25 cellular contexts compared by ENCODE assay signal in genomic region chr6:24391208-24391607, GRCh38. TPM values are rescaled to one million over a fixed set of nuclear protein-coding genes. Genes with fewer than 3 reads are reported as not detected.
"Had no signal": no experiment of that assay in that cellular context is flagged by ENCODE, and none has a peak within 500 bp of the region (broad histone marks: within the 10 kb centered on the region; RNA-seq: fewer than 3 reads in every experiment).

No MANE protein-coding gene starts in this region.

- H3K27me3 ChIP-seq: ascending aorta, breast epithelium, cardiac muscle cell, colonic mucosa had no signal

- H3K4me3 ChIP-seq: ascending aorta, breast epithelium, cardiac muscle cell, colonic mucosa, esophagus squamous epithelium had no signal

- DNase-seq: activated CD4-positive, alpha-beta memory T cell treated with anti-CD3 and anti-CD28 coated beads, Interleukin-2, amount 10 ng/mL, durations not matched to agents 7 days and 5 days; activated CD4-positive, alpha-beta T cell treated with anti-CD3 and anti-CD28 coated beads for 1 hour; activated CD4-positive, alpha-beta T cell treated with anti-CD3 and anti-CD28 coated beads for 4 hours; activated CD4-positive, alpha-beta T cell treated with anti-CD3 and anti-CD28 coated beads, Interleukin-2, amount 10 ng/mL, durations not matched to agents 7 days and 5 days; activated CD4-positive, alpha-beta T cell treated with anti-CD3 and anti-CD28 coated beads, Interleukin-2, amount 50 U/mL, for 4 hours; activated CD4-positive, CD25-positive, alpha-beta regulatory T cell; activated CD8-positive, alpha-beta memory T cell treated with anti-CD3 and anti-CD28 coated beads, Interleukin-2, amount 50 U/mL, for 48 hours; activated gamma-delta T cell; activated naive CD4-positive, alpha-beta T cell; activated naive CD4-positive, alpha-beta T cell treated with anti-CD3 and anti-CD28 coated beads, Interleukin-2, amount 10 ng/mL, durations not matched to agents 7 days and 5 days; activated naive CD8-positive, alpha-beta T cell treated with anti-CD3 and anti-CD28 coated beads, Interleukin-2, amount 10 ng/mL, durations not matched to agents 7 days and 5 days; activated T-cell treated with anti-CD3 and anti-CD28 coated beads for 4 hours; activated T-cell treated with anti-CD3 and anti-CD28 coated beads, Interleukin-2, amount 50 U/mL, for 24 hours; central memory CD4-positive, alpha-beta T cell; cerebellar nuclear complex; colonic mucosa; effector CD8-positive, alpha-beta T cell; esophagus squamous epithelium; head of caudate nucleus; hippocampal formation had no signal

- H3K9me3 ChIP-seq: ascending aorta, breast epithelium, colonic mucosa, esophagus squamous epithelium had no signal

- H3K27ac ChIP-seq: ascending aorta, breast epithelium, cardiac muscle cell, colonic mucosa, epithelial cell of prostate, esophagus squamous epithelium had no signal

- H3K4me1 ChIP-seq: ascending aorta, breast epithelium, colonic mucosa had no signal

- H3K36me3 ChIP-seq: ascending aorta, breast epithelium, cardiac muscle cell, colonic mucosa, esophagus squamous epithelium had no signal

RNA-seq across cellular contexts. Expression of gene DCDC2, which starts 33.3 kb away (rescaled TPM):
- polyA plus RNA-seq: cardiac muscle cell, endothelial cell of umbilical vein had no signal
